Comparison of ENCODE assay signal across 8 cellular contexts in the genomic region with DNA sequence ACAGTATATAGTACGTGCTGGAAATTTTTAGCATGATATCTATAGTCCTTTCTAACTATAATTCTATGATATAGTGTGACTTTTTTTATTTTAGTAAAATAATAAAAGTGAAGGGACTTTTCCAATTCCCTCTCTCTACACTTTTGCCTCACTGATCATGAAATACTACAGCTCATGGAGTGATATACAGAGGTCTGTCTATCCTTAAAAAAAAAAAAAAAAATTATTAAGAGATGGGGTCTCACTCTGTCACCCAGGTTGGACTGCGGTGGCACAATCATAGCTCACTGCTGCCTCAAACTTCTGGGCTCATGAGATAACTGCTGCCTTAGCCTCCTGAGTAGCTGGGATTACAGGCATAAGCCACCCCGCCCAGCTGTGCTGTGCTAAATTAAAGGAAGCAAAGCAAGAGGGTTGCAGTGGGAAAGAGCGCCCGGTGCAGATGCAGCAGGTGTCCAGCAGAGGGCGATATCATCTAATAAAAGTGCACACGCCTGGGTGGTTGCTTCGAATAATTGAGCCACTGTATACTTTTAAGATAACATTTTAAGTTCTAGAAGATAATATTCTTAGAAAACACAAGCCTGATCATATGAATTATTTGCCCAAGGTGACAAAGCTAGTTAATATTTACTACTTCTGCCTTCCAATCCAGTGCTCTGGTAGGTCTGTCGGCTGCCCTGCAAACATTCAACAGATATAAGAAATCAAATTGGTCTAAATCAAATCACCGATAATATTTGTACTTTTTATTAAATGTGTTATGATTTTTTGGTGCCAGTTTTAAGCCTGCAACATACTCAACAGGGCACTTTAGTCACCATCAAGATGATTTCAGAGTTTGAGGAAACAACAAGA.
DNase-seq lines count a peak whose midpoint lies in the region; ATAC-seq and TF ChIP-seq lines count a peak whose summit lies in the region.

No MANE protein-coding gene starts in this region.

- DNase-seq in AML-193 (lab: John Stamatoyannopoulos, UW) (peak; percentile 76 to 82), NCI-H69 (lab: John Stamatoyannopoulos, UW) (peak; percentile 73), middle frontal gyrus (ENCODE audit: extremely low spot score, low spot score) (peak; percentile 32)
- DNase-seq in activated CD8-positive, alpha-beta T cell treated with anti-CD3 and anti-CD28 coated beads for 36 hours, result peak; percentile 79
- peak; percentile 45 to 58 (median 56) for DNase-seq in effector memory CD8-positive, alpha-beta T cell
- peak; percentile 32 to 45 for DNase-seq in stimulated activated CD8-positive, alpha-beta memory T cell treated with anti-CD3 and anti-CD28 coated beads, Interleukin-7, amount 100 ng/mL, for 1 hour (ENCODE audit: low read depth in 2 of 2)

- no peaks in the 10 kb centered on the region for H3K4me1 Mint-ChIP-seq in activated CD8-positive, alpha-beta T cell treated with anti-CD3 and anti-CD28 coated beads for 36 hours (ENCODE audit: low read depth)
- H3K4me1 Mint-ChIP-seq in effector memory CD8-positive, alpha-beta T cell (ENCODE audit: low read depth in 2 of 2), result peaks cover 0 to 3% of the 10 kb centered on the region in 2 donors

- H3K27ac Mint-ChIP-seq in activated CD8-positive, alpha-beta T cell treated with anti-CD3 and anti-CD28 coated beads for 36 hours, result no peak overlapping the region
- no peak overlapping the region for H3K27ac Mint-ChIP-seq in effector memory CD8-positive, alpha-beta T cell

- ATAC-seq in GM18907 (IDR thresholded peaks at IDR 0.05; ENCODE audit: unreplicated experiment) (peak; percentile 88), HG03196 (IDR thresholded peaks at IDR 0.05; ENCODE audit: unreplicated experiment) (peak; percentile 77)
- peak; percentile 89 for ATAC-seq in activated CD8-positive, alpha-beta T cell treated with anti-CD3 and anti-CD28 coated beads for 36 hours
- ATAC-seq in effector memory CD8-positive, alpha-beta T cell (replicated peaks), result peak; percentile 84

- CTCF ChIA-PET in activated CD8-positive, alpha-beta T cell treated with anti-CD3 and anti-CD28 coated beads for 36 hours (lab: Charles Lee), result interaction anchor here (0.6 to 7.3 kb wide), 37 partner anchors 9 to 222 kb away, joined by 3 to 180 read pairs (median 5); partner anchors contain the start of gene NT5E

- H3K9me3 Mint-ChIP-seq in activated CD8-positive, alpha-beta T cell treated with anti-CD3 and anti-CD28 coated beads for 36 hours, result no peaks in the 10 kb centered on the region
- no peaks in the 10 kb centered on the region for H3K9me3 Mint-ChIP-seq in effector memory CD8-positive, alpha-beta T cell

- POLR2A ChIA-PET in activated CD8-positive, alpha-beta T cell treated with anti-CD3 and anti-CD28 coated beads for 36 hours (lab: Charles Lee), result interaction anchor here (0.7 kb wide), 1 partner anchor 10 kb away, joined by 3 read pairs; no protein-coding TSS in a partner anchor

- no peaks in the 10 kb centered on the region for H3K36me3 Mint-ChIP-seq in activated CD8-positive, alpha-beta T cell treated with anti-CD3 and anti-CD28 coated beads for 36 hours (ENCODE audit: low read depth)
- no peaks in the 10 kb centered on the region for H3K36me3 Mint-ChIP-seq in effector memory CD8-positive, alpha-beta T cell (ENCODE audit: insufficient read depth)

- intact Hi-C loops in activated CD8-positive, alpha-beta T cell treated with anti-CD3 and anti-CD28 coated beads for 36 hours (cut with micrococcal nuclease), result loop anchor here (1.0 to 5.0 kb wide), 2 partner anchors 128 to 182 kb away; no protein-coding TSS in a partner anchor

- H3K27me3 Mint-ChIP-seq in activated CD8-positive, alpha-beta T cell treated with anti-CD3 and anti-CD28 coated beads for 36 hours, result peaks cover 2% of the 10 kb centered on the region
- peaks cover 0 to 19% of the 10 kb centered on the region in 2 donors for H3K27me3 Mint-ChIP-seq in effector memory CD8-positive, alpha-beta T cell

- TF ChIP-seq CTCF in activated CD8-positive, alpha-beta T cell treated with anti-CD3 and anti-CD28 coated beads for 36 hours (IDR thresholded peaks at IDR 0.05), result peak; percentile 91

- H3K4me3 Mint-ChIP-seq in activated CD8-positive, alpha-beta T cell treated with anti-CD3 and anti-CD28 coated beads for 36 hours, result no peak overlapping the region
- H3K4me3 Mint-ChIP-seq in effector memory CD8-positive, alpha-beta T cell, result no peak overlapping the region

Comparison
In these comparisons a context has a peak if more than half of its experiments do, and no peak if none do; other contexts are left out.
1. Peak in every context shown above with its lines: DNase-seq and ATAC-seq.